9 cellular contexts compared by ENCODE assay signal in the genomic region with DNA sequence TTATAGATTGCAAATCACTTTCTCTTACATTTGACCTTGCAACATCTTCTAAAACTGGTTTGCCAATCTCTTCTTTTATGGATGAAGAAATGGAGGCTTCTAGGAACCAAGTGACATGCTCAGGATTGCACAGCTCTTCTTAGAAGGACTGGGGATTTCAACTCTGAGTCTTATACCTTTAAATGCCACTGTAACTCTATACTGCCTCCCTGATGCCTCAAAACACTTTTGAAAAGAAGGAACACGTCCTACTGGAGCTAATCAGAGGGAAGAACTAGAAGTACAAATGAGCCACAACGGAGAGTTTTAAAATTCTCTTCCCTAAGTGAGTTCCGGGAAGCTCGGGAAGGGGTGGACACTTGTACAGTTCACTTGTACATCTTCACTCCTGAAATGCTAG. TPM values are rescaled to one million over a fixed set of nuclear protein-coding genes. Genes with fewer than 3 reads are reported as not detected.
DNase-seq lines count a peak whose midpoint lies in the region; ATAC-seq, FAIRE-seq and TF ChIP-seq lines count a peak whose summit lies in the region.
"Had no signal": no experiment of that assay in that cellular context is flagged by ENCODE, and none has a peak within 500 bp of the region (broad histone marks: within the 10 kb centered on the region; RNA-seq: fewer than 3 reads in every experiment).

No MANE protein-coding gene starts in this region.

- CTCF ChIA-PET in Panc1 (lab: Charles Lee): interaction anchor here (0.6 kb wide), 1 partner anchor 47 kb away, joined by 11 read pairs; no protein-coding TSS in a partner anchor

- H3F3A ChIP-seq in DOHH2 (ENCODE audit: control insufficient read depth, insufficient read depth): no peaks in the 10 kb centered on the region

- H3K4me1 ChIP-seq in DOHH2 (ENCODE audit: control insufficient read depth, low read length) (no peaks in the 10 kb centered on the region), Panc1 (ENCODE audit: control insufficient read depth, insufficient read depth, low read length) (peaks cover 4% of the 10 kb centered on the region; the same call in 1 of the 2 replicates), pancreas (peaks cover 0 to 4% (median 0%) of the 10 kb centered on the region in 3 donors)

- FAIRE-seq in pancreas (lab: Jason Lieb, UNC): no peak

- H3K79me2 ChIP-seq in DOHH2 (ENCODE audit: control insufficient read depth, low read length): no peaks in the 10 kb centered on the region

- H4K20me1 ChIP-seq in DOHH2 (ENCODE audit: control insufficient read depth, insufficient read depth, low read depth, low read length): no peaks in the 10 kb centered on the region

- ATAC-seq in Panc1: no peak
- peak in 3 of 4 donors; percentile 20 to 40 (median 38) for ATAC-seq in pancreas
- no peak for ATAC-seq in GM19395 (IDR thresholded peaks at IDR 0.05; ENCODE audit: unreplicated experiment)

- TF ChIP-seq CTCF in DOHH2 (IDR thresholded peaks at IDR 0.05; ENCODE audit: low read depth, low read length, poor library complexity, severe bottlenecking) (no peak), Panc1 (IDR thresholded peaks at IDR 0.05) (no peak), pancreas (IDR thresholded peaks at IDR 0.05) (no peak)

- H3K27ac ChIP-seq in DOHH2 (ENCODE audit: low read depth, low read length): no peak overlapping the region
- H3K27ac ChIP-seq in Panc1 (ENCODE audit: low read length): no peak overlapping the region
- peak overlapping the region in 2 of 4 donors; percentile 44 to 49 for H3K27ac ChIP-seq in pancreas

- intact Hi-C loops in Panc1 (cut with micrococcal nuclease; ENCODE audit: unreplicated experiment) (no loop called here), pancreas (cut with DNase I) (no loop called here)

- H3K27me3 ChIP-seq in DOHH2 (ENCODE audit: control insufficient read depth, low read length) (peaks cover 33% of the 10 kb centered on the region), Panc1 (ENCODE audit: control insufficient read depth, insufficient read depth, low read length) (no peaks in the 10 kb centered on the region), pancreas (no peaks in the 10 kb centered on the region)

- POLR2A ChIA-PET in Panc1 (lab: Charles Lee): no interaction called here

- DNase-seq in Panc1 (ENCODE audit: low read depth, low spot score): no peak
- DNase-seq in fibroblast of gingiva (ENCODE audit: low read depth): peak; percentile 54
- no peak for DNase-seq in pancreas
- DNase-seq in HT-29 (ENCODE audit: low spot score): no peak
- no peak for DNase-seq in NK-92 treated with Interleukin-12 subunit alpha and Interleukin-12 subunit beta, amount 100 ng/mL, for 24 hours (lab: John Stamatoyannopoulos, UW)
- DNase-seq in GF-D8 (lab: John Stamatoyannopoulos, UW): no peak
- DNase-seq: stimulated activated naive CD4-positive, alpha-beta T cell treated with Interleukin-2 at 50 U/mL for 16 hours had no signal

- H3K4me3 ChIP-seq in DOHH2 (ENCODE audit: low read length) (no peak overlapping the region), Panc1 (ENCODE audit: low read depth in 2 of 2, low read length in 2 of 2) (peak overlapping the region; percentile 68 to 82), pancreas (peak overlapping the region; percentile 21 to 85 (median 83))

- peak overlapping the region; percentile 40; the same call in 1 of the 2 replicates for H3K4me2 ChIP-seq in DOHH2 (ENCODE audit: low read length)

- no peaks in the 10 kb centered on the region for H3K9me3 ChIP-seq in DOHH2 (ENCODE audit: control insufficient read depth, insufficient read depth, low read length)
- no peaks in the 10 kb centered on the region for H3K9me3 ChIP-seq in Panc1 (ENCODE audit: control insufficient read depth, insufficient read depth, low read depth, low read length)
- no peaks in the 10 kb centered on the region for H3K9me3 ChIP-seq in pancreas

- H3K36me3 ChIP-seq in DOHH2 (ENCODE audit: control insufficient read depth, low read length) (no peaks in the 10 kb centered on the region), Panc1 (ENCODE audit: control insufficient read depth, insufficient read depth, low read length) (no peaks in the 10 kb centered on the region), pancreas (no peaks in the 10 kb centered on the region)

- no peaks in the 10 kb centered on the region for H3K9me2 ChIP-seq in DOHH2 (replicated peaks; ENCODE audit: control insufficient read depth, low read length)

- WGBS in pancreas, 2 donors: 0 to 1% methylated on average over 4 of the region's 4 CpGs

- in situ Hi-C loops in Panc1 (cut with HindIII; ENCODE audit: low pct_unique_long_range_greater_than_20kb, low sequenced_read_pairs): no loop called here

- BruUV-seq in Panc1 (replicated peaks; lab: Mats Ljungman, UMichigan): no TSS peak

RNA-seq across cellular contexts. Expression of gene MITF, which starts 1.0 kb away (rescaled TPM):
- total RNA-seq in Panc1 (2021; ENCODE audit: unreplicated experiment): 10.8 TPM
- polyA plus RNA-seq in Panc1 (2012; ENCODE audit: insufficient read length): 3.5 TPM
- total RNA-seq in pancreas: 1 to 10 TPM; 5.1 to 9.7 (median 5.9) TPM
- 1 to 10 TPM; 1.8 to 2.2 TPM for polyA plus RNA-seq in pancreas
- 0.08 TPM in 1 of 2 replicates, not detected in the other for total RNA-seq in HT-29 (2014; rRNA removed; shearing (Covaris generic))

Comparison
In these comparisons a context has a peak if more than half of its experiments do, and no peak if none do; other contexts are left out.
1. ATAC-seq: peak in pancreas (3 of 4); none in Panc1 (single experiment) and GM19395 (single experiment).